ENCODE assay signal across 18 cellular contexts in genomic region chr10:29951441-29951931, GRCh38.
DNase-seq lines count a peak whose midpoint lies in the region; ATAC-seq, FAIRE-seq and TF ChIP-seq lines count a peak whose summit lies in the region.
"Had no signal": no experiment of that assay in that cellular context is flagged by ENCODE, and none has a peak within 500 bp of the region (broad histone marks: within the 10 kb centered on the region; RNA-seq: fewer than 3 reads in every experiment).

No MANE protein-coding gene starts in this region.

- no peaks in the 10 kb centered on the region for H3F3A ChIP-seq in PC-3 (ENCODE audit: low read length, unreplicated experiment)

- H3K4me2 ChIP-seq in PC-3 (ENCODE audit: low read length): no peak overlapping the region

- no peaks in the 10 kb centered on the region for H3K4me1 Mint-ChIP-seq in activated CD8-positive, alpha-beta T cell treated with anti-CD3 and anti-CD28 coated beads for 36 hours (ENCODE audit: low read depth)
- H3K4me1 Mint-ChIP-seq: CD4-positive, CD25-positive, alpha-beta regulatory T cell; IgD-negative memory B cell had no signal

- H3K9me3 ChIP-seq in tibial artery: no peaks in the 10 kb centered on the region
- H3K9me3 ChIP-seq in PC-3 (ENCODE audit: low read length): no peaks in the 10 kb centered on the region

- no peaks in the 10 kb centered on the region for H3K27me3 Mint-ChIP-seq in activated CD8-positive, alpha-beta T cell treated with anti-CD3 and anti-CD28 coated beads for 36 hours
- H3K27me3 Mint-ChIP-seq: IgD-negative memory B cell had no signal

- no peaks in the 10 kb centered on the region for H3K27me3 ChIP-seq in bronchial epithelial cell (ENCODE audit: control insufficient read depth, insufficient read depth, low read length)
- no peaks in the 10 kb centered on the region for H3K27me3 ChIP-seq in foreskin keratinocyte
- H3K27me3 ChIP-seq in tibial artery: no peaks in the 10 kb centered on the region
- H3K27me3 ChIP-seq in PC-3 (ENCODE audit: low read length): no peaks in the 10 kb centered on the region

- H3K36me3 Mint-ChIP-seq in activated CD8-positive, alpha-beta T cell treated with anti-CD3 and anti-CD28 coated beads for 36 hours (ENCODE audit: low read depth): no peaks in the 10 kb centered on the region
- H3K36me3 Mint-ChIP-seq: CD4-positive, CD25-positive, alpha-beta regulatory T cell; IgD-negative memory B cell had no signal

- no TSS peak for BruUV-seq in PC-3 (replicated peaks; lab: Mats Ljungman, UMichigan)

- no peak overlapping the region for H3K4me3 Mint-ChIP-seq in activated CD8-positive, alpha-beta T cell treated with anti-CD3 and anti-CD28 coated beads for 36 hours
- H3K4me3 Mint-ChIP-seq: activated CD8-positive, alpha-beta T cell treated with anti-CD3 and anti-CD28 coated beads, Interleukin-2, amount 10 ng/mL, durations not matched to agents 7 days and 5 days; CD4-positive, CD25-positive, alpha-beta regulatory T cell; IgD-negative memory B cell had no signal

- TF ChIP-seq CTCF in bronchial epithelial cell (IDR thresholded peaks at IDR 0.05; ENCODE audit: insufficient read depth, low read length, severe bottlenecking) (no peak), foreskin keratinocyte (conservative IDR thresholded peaks at IDR 0.05) (no peak), tibial artery (IDR thresholded peaks at IDR 0.05) (no peak), PC-3 (conservative IDR thresholded peaks at IDR 0.05; ENCODE audit: low read depth, low read length) (no peak)
- TF ChIP-seq CTCF in activated CD8-positive, alpha-beta T cell treated with anti-CD3 and anti-CD28 coated beads for 36 hours (IDR thresholded peaks at IDR 0.05): no peak

- intact Hi-C loops in tibial artery (cut with DNase I; ENCODE audit: low total_unique reads): no loop called here
- intact Hi-C loops in PC-3 (cut with micrococcal nuclease): no loop called here
- intact Hi-C loops in activated CD8-positive, alpha-beta T cell treated with anti-CD3 and anti-CD28 coated beads for 36 hours (cut with micrococcal nuclease): no loop called here

- peak; percentile 58 for ATAC-seq in foreskin keratinocyte
- ATAC-seq in PC-3: no peak
- ATAC-seq in activated CD8-positive, alpha-beta T cell treated with anti-CD3 and anti-CD28 coated beads for 36 hours: no peak
- ATAC-seq: activated CD8-positive, alpha-beta T cell treated with anti-CD3 and anti-CD28 coated beads, Interleukin-2, amount 10 ng/mL, durations not matched to agents 7 days and 5 days had no signal

- H3K9me3 Mint-ChIP-seq in activated CD8-positive, alpha-beta T cell treated with anti-CD3 and anti-CD28 coated beads for 36 hours: no peaks in the 10 kb centered on the region
- H3K9me3 Mint-ChIP-seq: activated T-helper 2 cell treated with anti-CD3 and anti-CD28 coated beads, Interferon-gamma antibody, Interleukin-2, Interleukin-4, amounts not matched to agents 10 μg/mL and 5 μg/mL and 100 μg/mL, durations not matched to agents 14 hours and 24 hours and 36 hours had no signal

- FAIRE-seq in bronchial epithelial cell (lab: Jason Lieb, UNC): peak; percentile 88
- FAIRE-seq: kidney had no signal

- DNase-seq in NCI-H2171 treated with DMSO at 0.1 percent for 48 hours (lab: John Stamatoyannopoulos, UW): peak; percentile 16
- no peak for DNase-seq in NCI-H2171 (lab: John Stamatoyannopoulos, UW)
- DNase-seq in bronchial epithelial cell (ENCODE audit: low read depth): peak; percentile 96
- peak; percentile 89 to 93 for DNase-seq in foreskin keratinocyte
- no peak for DNase-seq in tibial artery
- DNase-seq in PC-3: no peak
- no peak for DNase-seq in stimulated activated CD8-positive, alpha-beta memory T cell treated with anti-CD3 and anti-CD28 coated beads, Interleukin-4, amount 100 ng/mL, for 48 hours
- no peak for DNase-seq in activated CD8-positive, alpha-beta T cell treated with anti-CD3 and anti-CD28 coated beads for 36 hours
- DNase-seq: 8988T; activated CD8-positive, alpha-beta T cell treated with anti-CD3 and anti-CD28 coated beads, Interleukin-2, amount 10 ng/mL, durations not matched to agents 7 days and 5 days; anterior cingulate cortex; CD4-positive, CD25-positive, alpha-beta regulatory T cell; glutamatergic neuron; kidney; NCI-H345 had no signal

- CTCF ChIA-PET in PC-3 (lab: Charles Lee): no interaction called here
- CTCF ChIA-PET in activated CD8-positive, alpha-beta T cell treated with anti-CD3 and anti-CD28 coated beads for 36 hours (lab: Charles Lee): interaction anchor here (0.5 kb wide), 1 partner anchor 702 kb away, joined by 3 read pairs; no protein-coding TSS in a partner anchor

- no peaks in the 10 kb centered on the region for H3K9me2 ChIP-seq in PC-3 (replicated peaks; ENCODE audit: low read length)

- no peaks in the 10 kb centered on the region for H3K79me2 ChIP-seq in PC-3 (ENCODE audit: low read length)
- H3K79me2 ChIP-seq: parathyroid adenoma had no signal

- H3K27ac Mint-ChIP-seq in activated CD8-positive, alpha-beta T cell treated with anti-CD3 and anti-CD28 coated beads for 36 hours: no peak overlapping the region
- H3K27ac Mint-ChIP-seq: activated CD8-positive, alpha-beta T cell treated with anti-CD3 and anti-CD28 coated beads, Interleukin-2, amount 10 ng/mL, durations not matched to agents 7 days and 5 days; activated T-helper 2 cell treated with anti-CD3 and anti-CD28 coated beads, Interferon-gamma antibody, Interleukin-2, Interleukin-4, amounts not matched to agents 10 μg/mL and 5 μg/mL and 100 μg/mL, durations not matched to agents 14 hours and 24 hours and 36 hours; CD4-positive, CD25-positive, alpha-beta regulatory T cell; IgD-negative memory B cell had no signal

- H3K27ac ChIP-seq in foreskin keratinocyte (peak overlapping the region; percentile 98), tibial artery (peak overlapping the region; percentile 82 to 87), PC-3 (ENCODE audit: low read length) (no peak overlapping the region)
- H3K27ac ChIP-seq: parathyroid adenoma had no signal

- no peaks in the 10 kb centered on the region for H4K20me1 ChIP-seq in PC-3 (ENCODE audit: low read length)

- H3K36me3 ChIP-seq in bronchial epithelial cell (ENCODE audit: control insufficient read depth, insufficient read depth, low read length) (no peaks in the 10 kb centered on the region), tibial artery (no peaks in the 10 kb centered on the region), PC-3 (ENCODE audit: low read depth, low read length) (no peaks in the 10 kb centered on the region)

- H3K4me1 ChIP-seq in foreskin keratinocyte: peaks cover 38% of the 10 kb centered on the region
- peaks cover 0 to 50% (median 39%) of the 10 kb centered on the region in 4 donors for H3K4me1 ChIP-seq in tibial artery
- peaks cover 33% of the 10 kb centered on the region for H3K4me1 ChIP-seq in PC-3 (ENCODE audit: insufficient read depth, low read length)
- H3K4me1 ChIP-seq: parathyroid adenoma had no signal

- no peak overlapping the region for H3K4me3 ChIP-seq in bronchial epithelial cell (ENCODE audit: low read depth, low read length)
- H3K4me3 ChIP-seq in tibial artery: no peak overlapping the region
- no peak overlapping the region for H3K4me3 ChIP-seq in PC-3 (ENCODE audit: low read length)

- H2AFZ ChIP-seq in PC-3 (ENCODE audit: low read length): no peak overlapping the region
- H2AFZ ChIP-seq: parathyroid adenoma had no signal

- POLR2A ChIA-PET in PC-3 (lab: Charles Lee; ENCODE audit: unreplicated experiment): no interaction called here
- POLR2A ChIA-PET in activated CD8-positive, alpha-beta T cell treated with anti-CD3 and anti-CD28 coated beads for 36 hours (lab: Charles Lee): no interaction called here

- no peak overlapping the region for H3K9ac ChIP-seq in PC-3 (ENCODE audit: low read length)
- H3K9ac ChIP-seq: parathyroid adenoma had no signal

Comparison
In these comparisons a context has a peak if more than half of its experiments do, and no peak if none do; other contexts are left out.
1. DNase-seq: peak in NCI-H2171 treated with DMSO at 0.1 percent for 48 hours (single experiment), bronchial epithelial cell (single experiment) and foreskin keratinocyte (2 of 2); none in NCI-H2171 (single experiment), tibial artery (0 of 2), PC-3 (single experiment), stimulated activated CD8-positive, alpha-beta memory T cell treated with anti-CD3 and anti-CD28 coated beads, Interleukin-4, amount 100 ng/mL, for 48 hours (single experiment) and activated CD8-positive, alpha-beta T cell treated with anti-CD3 and anti-CD28 coated beads for 36 hours (single experiment).